ENCODE assay signal across 6 cellular contexts in the genomic region with DNA sequence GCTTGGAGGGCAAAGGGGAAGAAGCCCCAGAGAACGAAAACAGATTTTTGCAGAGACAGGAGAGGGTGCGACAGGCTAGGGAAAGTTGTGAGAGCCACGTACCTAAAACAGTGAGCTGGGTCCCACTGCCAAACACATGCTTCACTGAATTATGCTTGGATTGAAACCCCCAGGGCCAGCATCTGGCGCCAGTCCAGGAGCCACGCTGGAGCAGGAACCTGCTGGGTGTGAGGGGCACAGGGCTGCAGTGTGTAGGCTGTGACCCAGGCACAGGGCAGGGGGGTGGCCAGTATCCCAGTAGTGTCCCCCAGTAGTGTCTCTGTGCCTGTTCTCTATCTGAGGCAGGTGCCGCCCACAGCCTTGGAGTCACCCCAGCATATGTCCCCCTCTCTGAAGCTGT. TPM values are rescaled to one million over a fixed set of nuclear protein-coding genes. Genes with fewer than 3 reads are reported as not detected.
"Had no signal": no experiment of that assay in that cellular context is flagged by ENCODE, and none has a peak within 500 bp of the region (broad histone marks: within the 10 kb centered on the region; RNA-seq: fewer than 3 reads in every experiment).

No MANE protein-coding gene starts in this region.

RNA-seq across cellular contexts. Expression of gene DRICH1, which starts 8.1 kb away (rescaled TPM):
- total RNA-seq: M059J, SJSA1 had no signal
- polyA plus RNA-seq: IgD-negative memory B cell had no signal

RNA-seq across cellular contexts. Expression of gene RGL4, which starts 50.6 kb away (rescaled TPM):
- total RNA-seq: HT1080, K562, M059J, PC-3, SJSA1 had no signal
- polyA plus RNA-seq: K562 had no signal
